In genomic region chr6:56642366-56643261, GRCh38 we compare ENCODE assay signal across 9 cellular contexts. TPM values are rescaled to one million over a fixed set of nuclear protein-coding genes. Genes with fewer than 3 reads are reported as not detected.
DNase-seq lines count a peak whose midpoint lies in the region; ATAC-seq and TF ChIP-seq lines count a peak whose summit lies in the region.
"Had no signal": no experiment of that assay in that cellular context is flagged by ENCODE, and none has a peak within 500 bp of the region (broad histone marks: within the 10 kb centered on the region; RNA-seq: fewer than 3 reads in every experiment).

Gene DST (minus strand): TSS chr6:56642889.

- TF ChIP-seq POLR2A in vagina (IDR thresholded peaks at IDR 0.05) = no peak

- ATAC-seq in lung (ENCODE audit: insufficient read depth, low FRiP score) (no peak), GM18519 (IDR thresholded peaks at IDR 0.05; ENCODE audit: low FRiP score, unreplicated experiment) (no peak), GM18873 (IDR thresholded peaks at IDR 0.05; ENCODE audit: low FRiP score, unreplicated experiment) (no peak)

- DNase-seq in T-helper 1 cell = no peak
- peak; percentile 94 for DNase-seq in dedifferentiated amniotic fluid mesenchymal stem cell (ENCODE audit: extremely low spot score)
- no peak for DNase-seq in lung (ENCODE audit: low spot score)
- DNase-seq in vagina (ENCODE audit: extremely low spot score in 2 of 2) = no peak
- no peak for DNase-seq in DMS114 treated with DMSO at 0.1 percent for 48 hours (lab: John Stamatoyannopoulos, UW; ENCODE audit: unreplicated experiment)

- H3K27ac ChIP-seq in lung (ENCODE audit: low read depth in 1 of 2, low read length in 1 of 2) (peak within 1 kb of the TSS in 1 of 2 donors; percentile 45), vagina (peak within 1 kb of the TSS; percentile 60)
- H3K27ac ChIP-seq: HL-60 had no signal

- peaks cover 2 to 13% of the 10 kb centered on the region in 2 donors for H3K36me3 ChIP-seq in lung (ENCODE audit: control insufficient read depth in 2 of 2, insufficient read depth in 2 of 2, low read length in 2 of 2)
- peaks cover 0 to 17% of the 10 kb centered on the region in 2 donors for H3K36me3 ChIP-seq in vagina

- intact Hi-C loops in T-helper 1 cell treated with Interleukin-12 subunit alpha and Interleukin-12 subunit beta and Interleukin-4 antibody, amounts not matched to agents 30 ng/mL and 1 ng/mL, for 36 hours (cut with micrococcal nuclease) = no loop called here
- intact Hi-C loops in vagina (cut with DNase I) = no loop called here

- H3K27me3 ChIP-seq in lung (ENCODE audit: control insufficient read depth, insufficient read depth) (no peaks in the 10 kb centered on the region), vagina (no peaks in the 10 kb centered on the region)

- WGBS in lung, 2 donors = 82 to 90% methylated on average over 7 of the region's 7 CpGs

- TF ChIP-seq CTCF in lung (IDR thresholded peaks at IDR 0.05; ENCODE audit: control extremely low read depth, extremely low read depth) = no peak
- no peak for TF ChIP-seq CTCF in vagina (IDR thresholded peaks at IDR 0.05)

- no peaks in the 10 kb centered on the region for H3K9me3 ChIP-seq in lung (ENCODE audit: control insufficient read depth in 2 of 2, insufficient read depth in 1 of 2, low read length in 1 of 2)
- H3K9me3 ChIP-seq in vagina = no peaks in the 10 kb centered on the region

- H3K4me3 ChIP-seq in lung = no peak within 1 kb of the TSS
- peak within 1 kb of the TSS in 1 of 2 donors; percentile 39 for H3K4me3 ChIP-seq in vagina

- H3K4me1 ChIP-seq in lung (ENCODE audit: control insufficient read depth in 2 of 2, insufficient read depth in 2 of 2, low read length in 2 of 2) (peaks cover 0 to 6% of the 10 kb centered on the region in 2 donors), vagina (peaks cover 20% of the 10 kb centered on the region)

RNA-seq across cellular contexts. Expression of gene DST, which starts in this region (rescaled TPM):
- 13.0 TPM in 2 replicates for total RNA-seq in T-helper 1 cell treated with Interleukin-12 subunit alpha and Interleukin-12 subunit beta and Interleukin-4 antibody, amounts not matched to agents 30 ng/mL and 1 ng/mL, for 36 hours
- 100 to 1,000 TPM; 340 to 835 TPM for total RNA-seq in lung
- 10 to 100 TPM; 40.7 to 62.6 TPM for polyA plus RNA-seq in lung
- total RNA-seq in vagina = 460 TPM

Comparison
In these comparisons a context has a peak if more than half of its experiments do, and no peak if none do; other contexts are left out.
1. RNA of gene DST (total RNA-seq): 340 to 835 TPM in lung and 460 TPM in vagina (single experiment); 13.0 TPM in T-helper 1 cell treated with Interleukin-12 subunit alpha and Interleukin-12 subunit beta and Interleukin-4 antibody, amounts not matched to agents 30 ng/mL and 1 ng/mL, for 36 hours; every median in the first group is over 10 times any median in the second.